8 cellular contexts compared by ENCODE assay signal in genomic region chr2:201909961-201910361, GRCh38.
DNase-seq lines count a peak whose midpoint lies in the region; ATAC-seq lines count a peak whose summit lies in the region.

No MANE protein-coding gene starts in this region.

- ATAC-seq in GM21367 (IDR thresholded peaks at IDR 0.05; ENCODE audit: unreplicated experiment), result peak; percentile 60
- no peak for ATAC-seq in HG02852 (IDR thresholded peaks at IDR 0.05; ENCODE audit: unreplicated experiment)

- DNase-seq in CD1c-positive myeloid dendritic cell (ENCODE audit: extremely low spot score), result peak; percentile 17
- peak; percentile 21 to 25 for DNase-seq in NOMO-1 (lab: John Stamatoyannopoulos, UW; ENCODE audit: unreplicated experiment in 2 of 2)
- DNase-seq in fibroblast of peridontal ligament (ENCODE audit: extremely low read depth), result peak; percentile 88
- no peak for DNase-seq in NCI-H2227 (lab: John Stamatoyannopoulos, UW; ENCODE audit: unreplicated experiment)
- no peak for DNase-seq in mesenteric fat pad (ENCODE audit: low spot score)
- no peak for DNase-seq in NCI-H69 (lab: John Stamatoyannopoulos, UW)

Comparison
In these comparisons a context has a peak if more than half of its experiments do, and no peak if none do; other contexts are left out.
1. DNase-seq: peak in CD1c-positive myeloid dendritic cell (single experiment), NOMO-1 (2 of 2) and fibroblast of peridontal ligament (single experiment); none in NCI-H2227 (single experiment), mesenteric fat pad (single experiment) and NCI-H69 (single experiment).